8 cellular contexts compared by ENCODE assay signal in genomic region chrX:130166503-130166777, GRCh38. TPM values are rescaled to one million over a fixed set of nuclear protein-coding genes. Genes with fewer than 3 reads are reported as not detected.
DNase-seq lines count a peak whose midpoint lies in the region; ATAC-seq, FAIRE-seq and TF ChIP-seq lines count a peak whose summit lies in the region.

No MANE protein-coding gene starts in this region.

- peaks cover 15% of the 10 kb centered on the region for H3K36me3 Mint-ChIP-seq in central memory CD8-positive, alpha-beta T cell (ENCODE audit: insufficient read depth)

- H3K9me3 Mint-ChIP-seq in central memory CD8-positive, alpha-beta T cell, result no peaks in the 10 kb centered on the region

- peak overlapping the region; percentile 89 for H3K4me3 Mint-ChIP-seq in central memory CD8-positive, alpha-beta T cell

- no peak for TF ChIP-seq CTCF in A549 (IDR thresholded peaks at IDR 0.05)

- H3K27ac ChIP-seq in A549 (peak overlapping the region; percentile 90 to 96), muscle layer of colon (ENCODE audit: low read depth, low read length) (peak overlapping the region; percentile 87)

- H3K4me1 ChIP-seq in A549 (peaks cover 27% of the 10 kb centered on the region), muscle layer of colon (ENCODE audit: insufficient read depth, low read length) (peaks cover 15% of the 10 kb centered on the region)

- no peaks in the 10 kb centered on the region for H3K9me3 ChIP-seq in A549
- no peaks in the 10 kb centered on the region for H3K9me3 ChIP-seq in muscle layer of colon (ENCODE audit: low read length)

- POLR2A ChIA-PET in A549 (lab: Yijun Ruan, JAX), result interaction anchor here (1.4 kb wide), 1 partner anchor 10 kb away, joined by 6 read pairs; no protein-coding TSS in a partner anchor

- peak overlapping the region; percentile 86 for H3K4me2 ChIP-seq in A549

- H3K36me3 ChIP-seq in muscle layer of colon (ENCODE audit: insufficient read depth, low read length), result no peaks in the 10 kb centered on the region

- no peaks in the 10 kb centered on the region for H3K27me3 Mint-ChIP-seq in central memory CD8-positive, alpha-beta T cell

- TF ChIP-seq POLR2A in A549 (IDR thresholded peaks at IDR 0.05; ENCODE audit: low read length), result no peak

- TF ChIP-seq EP300 in A549 (IDR thresholded peaks at IDR 0.05), result no peak

- H3K4me3 ChIP-seq in A549 (peak overlapping the region; percentile 73), muscle layer of colon (ENCODE audit: low read depth in 1 of 2, low read length in 2 of 2) (peak overlapping the region; percentile 33 to 51)
- peak overlapping the region; percentile 79 for H3K4me3 ChIP-seq in Jurkat, Clone E6-1 (ENCODE audit: low read length)

- CTCF ChIA-PET in A549 (lab: Yijun Ruan, JAX), result interaction anchor here (0.6 kb wide), 1 partner anchor 86 kb away, joined by 3 read pairs; no protein-coding TSS in a partner anchor

- WGBS in A549 (ENCODE audit: missing lambda C conversion rate), result 1% methylated on average over 4 of the region's 4 CpGs

- H3K9ac ChIP-seq in muscle layer of colon (ENCODE audit: low read length), result peak overlapping the region; percentile 14

- no peak for TF ChIP-seq RAD21 in A549 (conservative IDR thresholded peaks at IDR 0.05 in 1 of 2, IDR thresholded peaks at IDR 0.05 in 1 of 2)

- peaks cover 0 to 5% of the 10 kb centered on the region in 2 donors for H3K27me3 ChIP-seq in muscle layer of colon (ENCODE audit: control insufficient read depth in 1 of 2, insufficient read depth in 2 of 2, low read length in 2 of 2)

- peaks cover 23% of the 10 kb centered on the region for H3K4me1 Mint-ChIP-seq in central memory CD8-positive, alpha-beta T cell

- H3K27ac Mint-ChIP-seq in central memory CD8-positive, alpha-beta T cell (ENCODE audit: low read depth), result peak overlapping the region; percentile 89

- no peak for FAIRE-seq in A549 (lab: Jason Lieb, UNC)

- ATAC-seq in A549 (no peak; a peak in 1 of 6 replicates), HG02973 (IDR thresholded peaks at IDR 0.05; ENCODE audit: unreplicated experiment) (no peak), HG02870 (IDR thresholded peaks at IDR 0.05; ENCODE audit: unreplicated experiment) (no peak)
- no peak for ATAC-seq in central memory CD8-positive, alpha-beta T cell (replicated peaks; ENCODE audit: extremely low read depth, poor library complexity, severe bottlenecking)

- DNase-seq in A549 (ENCODE audit: low read depth in 1 of 2, low spot score in 1 of 2) (no peak), mesenteric fat pad (ENCODE audit: low spot score) (no peak), NCI-H1092 treated with DMSO at 0.1 percent for 48 hours (lab: John Stamatoyannopoulos, UW) (no peak)
- DNase-seq in Jurkat, Clone E6-1 (ENCODE audit: low read depth, low spot score), result no peak
- no peak for DNase-seq in central memory CD8-positive, alpha-beta T cell (ENCODE audit: low spot score in 2 of 2)

TF ChIP-seq in A549, 52 proteins besides CTCF, POLR2A, EP300 and RAD21 (continues in another document):
- TF ChIP-seq EHF (CRISPR knock-in tag; IDR thresholded peaks at IDR 0.05), result no peak
- TF ChIP-seq POLR2AphosphoS2 (conservative IDR thresholded peaks at IDR 0.05; ENCODE audit: low read length), result no peak
- no peak for TF ChIP-seq HOXA7 (CRISPR knock-in tag; IDR thresholded peaks at IDR 0.05)
- no peak for TF ChIP-seq SMC3 (IDR thresholded peaks at IDR 0.05)
- TF ChIP-seq ATOH8 (CRISPR knock-in tag; IDR thresholded peaks at IDR 0.05; ENCODE audit: low read depth), result no peak
- no peak for TF ChIP-seq CHD4 (IDR thresholded peaks at IDR 0.05; ENCODE audit: borderline replicate concordance)
- TF ChIP-seq MYC (IDR thresholded peaks at IDR 0.05; ENCODE audit: borderline replicate concordance, low read length), result no peak
- no peak for TF ChIP-seq REST (IDR thresholded peaks at IDR 0.05)
- no peak for TF ChIP-seq ZFP36 (IDR thresholded peaks at IDR 0.05; ENCODE audit: borderline replicate concordance, partially characterized antibody)
- no peak for TF ChIP-seq MAX (IDR thresholded peaks at IDR 0.05)
- TF ChIP-seq CHD2 (IDR thresholded peaks at IDR 0.05; ENCODE audit: low read length, partially characterized antibody), result no peak
- TF ChIP-seq JUN (IDR thresholded peaks at IDR 0.05), result no peak
- TF ChIP-seq USF2 (IDR thresholded peaks at IDR 0.05), result no peak

RNA-seq across cellular contexts. Expression of gene AIFM1, which starts 0.8 kb away (rescaled TPM):
- polyA plus RNA-seq in A549 (2011; rRNA removed), result 76.9 and 103 TPM in 2 replicates
- polyA plus RNA-seq in A549 (2012; cell fraction: cytosol; rRNA removed), result 63.7 and 67.6 TPM in 2 replicates
- 31.7 and 57.8 TPM in 2 replicates for polyA plus RNA-seq in A549 (2012; cell fraction: nucleus; rRNA removed)
- 84.3 to 90.2 TPM (median 86.8 TPM) in 3 replicates for polyA plus RNA-seq in A549 (2017; fragmentation: RNase III; extraction: RNeasy Plus Mini Kit Qiagen cat#74134 plus additional on column Dnase treatment)
- 38.4 and 42.2 TPM in 2 replicates for polyA minus RNA-seq in A549 (2011; rRNA and poly(A)+ RNA removed)
- 99.5 TPM for polyA plus RNA-seq in Jurkat, Clone E6-1 (2012; ENCODE audit: insufficient read depth, insufficient read length)
- 35.4 TPM for total RNA-seq in mesenteric fat pad

RNA-seq across cellular contexts. Expression of gene RAB33A, which starts 5.3 kb away (rescaled TPM):
- 0.31 and 0.50 TPM in 2 replicates for polyA plus RNA-seq in A549 (2011; rRNA removed)
- polyA plus RNA-seq in A549 (2012; cell fraction: cytosol; rRNA removed), result 0.21 and 0.25 TPM in 2 replicates
- 0.22 TPM in 1 of 2 replicates, not detected in the other for polyA plus RNA-seq in A549 (2012; cell fraction: nucleus; rRNA removed)
- 0.09 to 0.32 TPM (median 0.12 TPM) in 3 replicates for polyA plus RNA-seq in A549 (2017; fragmentation: RNase III; extraction: RNeasy Plus Mini Kit Qiagen cat#74134 plus additional on column Dnase treatment)
- 0.74 TPM in 1 of 2 replicates, not detected in the other for polyA minus RNA-seq in A549 (2011; rRNA and poly(A)+ RNA removed)
- 32.8 TPM for polyA plus RNA-seq in Jurkat, Clone E6-1 (2012; ENCODE audit: insufficient read depth, insufficient read length)
- total RNA-seq in mesenteric fat pad, result 3.4 TPM

RNA-seq across cellular contexts. Expression of gene ELF4, which starts 56.1 kb away (rescaled TPM):
- polyA plus RNA-seq in A549 (2011; rRNA removed), result 18.0 and 18.4 TPM in 2 replicates
- polyA plus RNA-seq in A549 (2012; cell fraction: cytosol; rRNA removed), result 14.9 and 20.4 TPM in 2 replicates
- 20.2 and 21.8 TPM in 2 replicates for polyA plus RNA-seq in A549 (2012; cell fraction: nucleus; rRNA removed)
- polyA plus RNA-seq in A549 (2017; fragmentation: RNase III; extraction: RNeasy Plus Mini Kit Qiagen cat#74134 plus additional on column Dnase treatment), result 16.0 to 17.0 TPM (median 16.8 TPM) in 3 replicates
- polyA minus RNA-seq in A549 (2011; rRNA and poly(A)+ RNA removed), result 27.6 and 32.8 TPM in 2 replicates
- polyA plus RNA-seq in Jurkat, Clone E6-1 (2012; ENCODE audit: insufficient read depth, insufficient read length), result 12.4 TPM
- total RNA-seq in mesenteric fat pad, result 14.3 TPM
